In the genomic region with DNA sequence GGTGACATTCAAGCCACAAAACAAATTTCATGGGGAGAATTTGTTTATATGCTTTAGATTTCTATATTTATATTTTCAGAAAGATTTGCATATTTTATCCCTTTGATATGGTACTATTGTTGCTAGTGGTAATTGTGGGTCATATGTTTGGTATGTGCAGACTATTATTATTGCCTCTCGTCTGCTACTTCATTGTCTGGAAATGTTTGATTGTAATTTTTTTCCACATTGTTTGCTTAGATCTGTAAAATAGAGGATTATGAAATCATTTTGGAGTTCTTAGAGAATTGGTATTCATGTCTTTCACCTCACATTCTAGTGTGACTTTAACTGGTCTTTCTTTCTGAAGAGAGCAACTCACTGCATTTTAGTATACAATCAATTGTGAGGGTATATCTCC, we compare ENCODE assay signal across 11 cellular contexts. TPM values are rescaled to one million over a fixed set of nuclear protein-coding genes. Genes with fewer than 3 reads are reported as not detected.
"Had no signal": no experiment of that assay in that cellular context is flagged by ENCODE, and none has a peak within 500 bp of the region (broad histone marks: within the 10 kb centered on the region; RNA-seq: fewer than 3 reads in every experiment).

No MANE protein-coding gene starts in this region.

- ATAC-seq: HCT116, K562 had no signal

- H3K9ac ChIP-seq: GM23248 had no signal

- FAIRE-seq: HTR-8/SVneo, K562 had no signal

- H3K4me1 ChIP-seq: HAP-1 had no signal

- H3K27ac ChIP-seq: GM23248 had no signal

- H3K27ac Mint-ChIP-seq: HFFc6 had no signal

- DNase-seq: GM23248, GOT3, H7, HFFc6, IMR-90 had no signal

- H3K9me3 ChIP-seq: HAP-1 had no signal

- H3K4me3 Mint-ChIP-seq: HFFc6 had no signal

- H2AFZ ChIP-seq: GM23248 had no signal

- H3K36me3 ChIP-seq: HAP-1 had no signal

- H3K4me3 ChIP-seq: GM23248, HAP-1, K562 had no signal

RNA-seq across cellular contexts. Expression of gene MYO3A, which starts 44.7 kb away (rescaled TPM):
- total RNA-seq: GM23248, H4, HT-29, IMR-90, K562 had no signal
